In genomic region chr3:196209944-196210672, GRCh38 we compare ENCODE assay signal across 17 cellular contexts. TPM values are rescaled to one million over a fixed set of nuclear protein-coding genes. Genes with fewer than 3 reads are reported as not detected.
"Had no signal": no experiment of that assay in that cellular context is flagged by ENCODE, and none has a peak within 500 bp of the region (broad histone marks: within the 10 kb centered on the region; RNA-seq: fewer than 3 reads in every experiment).

No MANE protein-coding gene starts in this region.

RNA-seq across cellular contexts. Expression of gene ZDHHC19, which starts 1.1 kb away (rescaled TPM):
- total RNA-seq: naive thymus-derived CD8-positive, alpha-beta T cell; occipital lobe; osteoblast; pulmonary artery endothelial cell; right atrium auricular region; sciatic nerve; smooth muscle cell; stomach; subcutaneous adipose tissue; temporal lobe; thyroid gland; tibial nerve; ureter; vagina had no signal
- polyA plus RNA-seq: smooth muscle cell had no signal

RNA-seq across cellular contexts. Expression of gene SLC51A, which starts 6.2 kb away (rescaled TPM):
- total RNA-seq: naive thymus-derived CD8-positive, alpha-beta T cell; natural killer cell treated with Interleukin-12 subunit alpha and Interleukin-12 subunit beta and Interleukin-15 and Interleukin-18, amount 100 ng/mL, for 72 hours; occipital lobe; osteoblast; pulmonary artery endothelial cell; smooth muscle cell; subcutaneous adipose tissue; thoracic aorta; ureter had no signal
- polyA plus RNA-seq: neural cell had no signal
